In genomic region chr17:59621771-59622170, GRCh38 we compare ENCODE assay signal across 1 cellular context.
TF ChIP-seq lines count a peak whose summit lies in the region.

No MANE protein-coding gene starts in this region.

TF ChIP-seq in HEK293, 187 proteins besides CTCF, POLR2A, EP300 and RAD21 (continued from another document):
- no peak for TF ChIP-seq ZNF148 (tag by site-specific recombination; IDR thresholded peaks at IDR 0.05; ENCODE audit: borderline replicate concordance)
- no peak for TF ChIP-seq ZBTB11 (tag by site-specific recombination; conservative IDR thresholded peaks at IDR 0.05; ENCODE audit: low read depth)
- TF ChIP-seq KLF7 (tag by site-specific recombination; IDR thresholded peaks at IDR 0.05; ENCODE audit: borderline replicate concordance), result no peak
- no peak for TF ChIP-seq ZNF76 (tag by site-specific recombination; IDR thresholded peaks at IDR 0.05; ENCODE audit: borderline replicate concordance, low read depth)
- TF ChIP-seq ZSCAN4 (tag by site-specific recombination; IDR thresholded peaks at IDR 0.05), result no peak
TF ChIP-seq in HEK293: peak in this region for 0.
